In the genomic region with DNA sequence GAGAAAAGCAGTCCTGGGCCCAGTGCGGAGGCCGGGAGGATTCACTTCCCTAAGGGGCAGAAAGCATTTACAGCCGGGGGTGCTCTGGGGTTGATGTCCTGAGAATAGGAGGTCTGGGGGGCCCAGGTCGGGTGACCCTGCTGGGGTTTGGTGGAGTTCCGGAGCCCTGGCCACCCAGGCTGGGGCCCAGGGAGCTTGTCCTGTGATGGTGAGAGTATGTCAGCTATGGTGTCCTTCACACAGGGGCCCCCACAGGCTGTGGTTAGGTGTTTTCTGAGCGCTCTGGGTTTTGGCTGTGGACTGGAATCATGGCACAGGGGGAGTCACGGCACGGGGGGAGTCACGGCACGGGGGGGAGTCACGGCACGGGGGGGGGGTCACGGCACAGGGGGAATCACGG, we compare ENCODE assay signal across 29 cellular contexts.
"Had no signal": no experiment of that assay in that cellular context is flagged by ENCODE, and none has a peak within 500 bp of the region (broad histone marks: within the 10 kb centered on the region; RNA-seq: fewer than 3 reads in every experiment).

No MANE protein-coding gene starts in this region.

- ATAC-seq: activated T-helper 17 cell treated with anti-CD3 and anti-CD28 coated beads, Interleukin-2, amount 50 U/mL, for 72 hours; T-helper 17 cell had no signal

- H3K36me3 Mint-ChIP-seq: activated CD4-positive, alpha-beta memory T cell treated with anti-CD3 and anti-CD28 coated beads for 36 hours; activated naive CD8-positive, alpha-beta T cell had no signal

- H3K9me3 Mint-ChIP-seq: activated CD4-positive, alpha-beta memory T cell treated with anti-CD3 and anti-CD28 coated beads for 36 hours; activated CD4-positive, alpha-beta T cell treated with anti-CD3 and anti-CD28 coated beads, Interleukin-2, amount 10 ng/mL, durations not matched to agents 7 days and 5 days; activated naive CD4-positive, alpha-beta T cell treated with anti-CD3 and anti-CD28 coated beads for 36 hours; activated T-helper 17 cell treated with anti-CD3 and anti-CD28 coated beads, Interleukin-2, amount 50 U/mL, for 72 hours had no signal

- H3K27ac Mint-ChIP-seq: activated CD4-positive, alpha-beta memory T cell treated with anti-CD3 and anti-CD28 coated beads for 36 hours; activated CD4-positive, alpha-beta T cell treated with anti-CD3 and anti-CD28 coated beads, Interleukin-2, amount 10 ng/mL, durations not matched to agents 7 days and 5 days; activated naive CD4-positive, alpha-beta T cell treated with anti-CD3 and anti-CD28 coated beads for 36 hours; activated naive CD8-positive, alpha-beta T cell; activated T-helper 17 cell treated with anti-CD3 and anti-CD28 coated beads, Interleukin-2, amount 50 U/mL, for 72 hours; T-helper 17 cell had no signal

- H3K9me3 ChIP-seq: adrenal gland, Peyer's patch, SJSA1 had no signal

- H3K27me3 ChIP-seq: adrenal gland, Peyer's patch, SJSA1 had no signal

- H3K27ac ChIP-seq: adrenal gland, KMS-11, Peyer's patch, RWPE1, SJSA1 had no signal

- DNase-seq: activated CD4-positive, alpha-beta memory T cell treated with anti-CD3 and anti-CD28 coated beads for 36 hours; activated CD4-positive, alpha-beta T cell treated with anti-CD3 and anti-CD28 coated beads, Interleukin-2, amount 10 ng/mL, durations not matched to agents 7 days and 5 days; activated CD4-positive, CD25-positive, alpha-beta regulatory T cell; activated CD8-positive, alpha-beta memory T cell treated with anti-CD3 and anti-CD28 coated beads for 24 hours; activated gamma-delta T cell; activated naive CD4-positive, alpha-beta T cell treated with anti-CD3 and anti-CD28 coated beads for 36 hours; activated T-cell treated with anti-CD3 and anti-CD28 coated beads for 4 hours; activated T-cell treated with anti-CD3 and anti-CD28 coated beads, Interleukin-2, amount 50 U/mL, for 48 hours; adrenal gland; anterior cingulate cortex; caudate nucleus; NCI-H1092 treated with DMSO at 0.1 percent for 48 hours; NCI-H1417 treated with DMSO at 0.1 percent for 48 hours; NCI-H1694; NCI-H2029 treated with DMSO at 0.1 percent for 48 hours; NCI-H345; NCI-H510A; NCI-H526 treated with DMSO at 0.1 percent for 48 hours; NCI-H82; NK-92 treated with Interleukin-12 subunit alpha and Interleukin-12 subunit beta, amount 100 ng/mL, for 24 hours; Peyer's patch; Right ventricle myocardium superior; T-helper 17 cell; T-helper 9 cell had no signal

- H3K4me3 ChIP-seq: adrenal gland, Peyer's patch, SJSA1 had no signal

- H3K4me1 Mint-ChIP-seq: activated CD4-positive, alpha-beta T cell treated with anti-CD3 and anti-CD28 coated beads, Interleukin-2, amount 10 ng/mL, durations not matched to agents 7 days and 5 days had no signal

- H3K36me3 ChIP-seq: adrenal gland, Peyer's patch, SJSA1 had no signal

- H3K4me3 Mint-ChIP-seq: activated CD4-positive, alpha-beta memory T cell treated with anti-CD3 and anti-CD28 coated beads for 36 hours; activated CD4-positive, alpha-beta T cell treated with anti-CD3 and anti-CD28 coated beads, Interleukin-2, amount 10 ng/mL, durations not matched to agents 7 days and 5 days; activated naive CD4-positive, alpha-beta T cell treated with anti-CD3 and anti-CD28 coated beads for 36 hours; activated naive CD8-positive, alpha-beta T cell; activated T-helper 17 cell treated with anti-CD3 and anti-CD28 coated beads, Interleukin-2, amount 50 U/mL, for 72 hours; T-helper 17 cell had no signal

- H3K4me1 ChIP-seq: adrenal gland, Peyer's patch, SJSA1 had no signal

- H3K27me3 Mint-ChIP-seq: activated CD4-positive, alpha-beta T cell treated with anti-CD3 and anti-CD28 coated beads, Interleukin-2, amount 10 ng/mL, durations not matched to agents 7 days and 5 days had no signal
